Comparison of ENCODE assay signal across 8 cellular contexts in the genomic region with DNA sequence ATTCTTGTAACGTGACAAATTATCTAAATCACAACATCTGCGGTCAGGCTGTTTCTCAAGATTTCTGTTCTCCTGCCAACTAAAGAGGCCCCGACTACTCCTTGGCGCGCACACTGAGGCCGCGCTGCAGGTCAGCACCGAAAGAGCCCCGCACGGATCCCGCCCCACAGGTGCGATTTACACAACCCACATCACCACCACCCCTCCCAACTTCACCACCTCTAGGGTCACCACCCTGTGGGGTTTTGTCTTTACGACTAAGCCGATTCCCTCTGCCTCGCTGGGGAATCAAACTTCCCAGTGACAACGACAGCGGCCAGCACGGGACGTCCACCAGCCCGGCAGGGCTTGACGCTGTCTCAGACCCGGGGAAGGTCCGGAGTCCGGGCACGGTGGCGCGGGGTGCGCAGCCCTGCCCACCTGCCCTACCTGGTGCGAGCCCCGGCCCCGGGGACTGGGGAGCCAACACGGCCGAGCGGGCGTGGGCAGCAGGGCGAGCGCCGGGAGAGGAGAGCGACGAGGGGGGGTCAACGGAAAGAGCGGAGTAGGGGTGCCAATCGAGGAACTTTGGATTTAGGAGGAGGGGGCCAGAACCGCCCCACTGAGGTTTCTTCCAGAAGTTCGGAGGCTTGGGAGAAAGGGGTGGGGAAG. TPM values are rescaled to one million over a fixed set of nuclear protein-coding genes. Genes with fewer than 3 reads are reported as not detected.
DNase-seq lines count a peak whose midpoint lies in the region; ATAC-seq, FAIRE-seq and TF ChIP-seq lines count a peak whose summit lies in the region.

No MANE protein-coding gene starts in this region.

- TF ChIP-seq CTCF in A673 (conservative IDR thresholded peaks at IDR 0.05; ENCODE audit: low read depth, low read length): no peak

- peaks cover 2% of the 10 kb centered on the region for H3K36me3 Mint-ChIP-seq in activated naive CD4-positive, alpha-beta T cell treated with anti-CD3 and anti-CD28 coated beads, Interleukin-2, amount 50 U/mL, for 24 hours

- H3K27ac Mint-ChIP-seq in activated naive CD4-positive, alpha-beta T cell treated with anti-CD3 and anti-CD28 coated beads, Interleukin-2, amount 50 U/mL, for 24 hours: no peak overlapping the region

- POLR2A ChIA-PET in A673 (lab: Charles Lee; ENCODE audit: low non-redundant PET): no interaction called here

- H3K9me3 Mint-ChIP-seq in activated naive CD4-positive, alpha-beta T cell treated with anti-CD3 and anti-CD28 coated beads, Interleukin-2, amount 50 U/mL, for 24 hours: no peaks in the 10 kb centered on the region

- no peak for FAIRE-seq in GM12891 (lab: Jason Lieb, UNC)

- no peaks in the 10 kb centered on the region for H3K9me3 ChIP-seq in A673 (ENCODE audit: low read depth, low read length, poor library complexity, severe bottlenecking)

- H3K4me3 ChIP-seq in A673 (ENCODE audit: low read depth, low read length, poor library complexity, severe bottlenecking): peak overlapping the region; percentile 97

- no peaks in the 10 kb centered on the region for H3K36me3 ChIP-seq in A673 (ENCODE audit: insufficient read depth, low read length, poor library complexity, severe bottlenecking)

- H3K4me3 Mint-ChIP-seq in activated naive CD4-positive, alpha-beta T cell treated with anti-CD3 and anti-CD28 coated beads, Interleukin-2, amount 50 U/mL, for 24 hours: peak overlapping the region; percentile 95

- no peak for TF ChIP-seq POLR2A in GM12891 (IDR thresholded peaks at IDR 0.05; ENCODE audit: low read depth, low read length)

- peaks cover 35% of the 10 kb centered on the region for H3K27me3 Mint-ChIP-seq in activated naive CD4-positive, alpha-beta T cell treated with anti-CD3 and anti-CD28 coated beads, Interleukin-2, amount 50 U/mL, for 24 hours

- BruUV-seq in A673 (replicated peaks; lab: Mats Ljungman, UMichigan): no TSS peak

- CTCF ChIA-PET in A673 (lab: Charles Lee): no interaction called here

- DNase-seq in A673 (ENCODE audit: low spot score) (peak; percentile 39), LHCN-M2 (ENCODE audit: low read depth) (peak; percentile 44), left ventricle myocardium superior (peak; percentile 62), sciatic nerve (ENCODE audit: low spot score) (peak; percentile 72), T-helper 9 cell (no peak), GM12891 (ENCODE audit: insufficient read length, low spot score) (no peak)

- peaks cover 11% of the 10 kb centered on the region for H3K4me1 ChIP-seq in A673 (ENCODE audit: insufficient read depth, low read length, poor library complexity, severe bottlenecking)

- peak; percentile 20 for ATAC-seq in GM18907 (IDR thresholded peaks at IDR 0.05; ENCODE audit: unreplicated experiment)
- ATAC-seq in left ventricle myocardium superior: peak; percentile 46
- peak; percentile 58 for ATAC-seq in sciatic nerve

- no peaks in the 10 kb centered on the region for H3K27me3 ChIP-seq in A673 (replicated peaks; ENCODE audit: insufficient read depth, low read depth, low read length, poor library complexity)

- peaks cover 15% of the 10 kb centered on the region for H3K4me1 Mint-ChIP-seq in activated naive CD4-positive, alpha-beta T cell treated with anti-CD3 and anti-CD28 coated beads, Interleukin-2, amount 50 U/mL, for 24 hours

- intact Hi-C loops in A673 (cut with micrococcal nuclease; ENCODE audit: unreplicated experiment) (no loop called here), left ventricle myocardium superior (cut with micrococcal nuclease) (no loop called here), sciatic nerve (cut with DNase I) (no loop called here)

- peak overlapping the region; percentile 72 for H3K27ac ChIP-seq in A673 (ENCODE audit: low read depth, low read length, poor library complexity, severe bottlenecking)

TF ChIP-seq in GM12891, 5 proteins besides CTCF, POLR2A, EP300 and RAD21:
- TF ChIP-seq POLR2AphosphoS5 (IDR thresholded peaks at IDR 0.05; ENCODE audit: low read depth, low read length) (no peak), TAF1 (IDR thresholded peaks at IDR 0.05; ENCODE audit: low read depth, low read length) (no peak)

RNA-seq across cellular contexts. Expression of gene UACA, which starts 0.8 kb away (rescaled TPM):
- total RNA-seq in A673 (2021) (26.9 and 27.7 TPM in 2 replicates), LHCN-M2 (2014; rRNA removed) (41.1 and 48.2 TPM in 2 replicates), left ventricle myocardium superior (32.9 TPM), sciatic nerve (251 TPM)
- 38.1 TPM for polyA plus RNA-seq in LHCN-M2 (2012)
- polyA plus RNA-seq in GM12891 (2012; ENCODE audit: low read depth, missing spikeins): 0.44 TPM

Comparison
In these comparisons a context has a peak if more than half of its experiments do, and no peak if none do; other contexts are left out.
1. DNase-seq: peak in A673 (single experiment), LHCN-M2 (single experiment), left ventricle myocardium superior (single experiment) and sciatic nerve (single experiment); none in T-helper 9 cell (single experiment) and GM12891 (single experiment).
2. Peak in every context shown above with its lines, with median percentiles within 50 percentile points of each other: ATAC-seq.